Comparison of ENCODE assay signal across 12 cellular contexts in genomic region chr10:72712136-72712535, GRCh38. TPM values are rescaled to one million over a fixed set of nuclear protein-coding genes. Genes with fewer than 3 reads are reported as not detected.
A peak's percentile ranks its signal among the peaks of the same experiment; 100 is the strongest.
DNase-seq lines count a peak whose midpoint lies in the region; ATAC-seq, FAIRE-seq and TF ChIP-seq lines count a peak whose summit lies in the region.
"Had no signal": no experiment of that assay in that cellular context is flagged by ENCODE, and none has a peak within 500 bp of the region (broad histone marks: within the 10 kb centered on the region; RNA-seq: fewer than 3 reads in every experiment).

No MANE protein-coding gene starts in this region.

- no peaks in the 10 kb centered on the region for H3K9me3 ChIP-seq in right lobe of liver
- H3K9me3 ChIP-seq in smooth muscle cell (replicated peaks; ENCODE audit: low read depth): no peaks in the 10 kb centered on the region
- H3K9me3 ChIP-seq: suprapubic skin had no signal

- H3K4me1 ChIP-seq in right lobe of liver: peaks cover 0 to 15% (median 2%) of the 10 kb centered on the region in 4 donors
- H3K4me1 ChIP-seq in smooth muscle cell (ENCODE audit: low read depth): peaks cover 12% of the 10 kb centered on the region

- peak overlapping the region in 2 of 3 donors; percentile 45 to 57 for H3K27ac ChIP-seq in right lobe of liver
- H3K27ac ChIP-seq in smooth muscle cell (ENCODE audit: low read depth): peak overlapping the region; percentile 71
- H3K27ac ChIP-seq: suprapubic skin had no signal

- no peaks in the 10 kb centered on the region for H4K20me1 ChIP-seq in smooth muscle cell (ENCODE audit: low read depth)

- H3K27me3 Mint-ChIP-seq in HFFc6 (ENCODE audit: insufficient read depth): no peaks in the 10 kb centered on the region
- peaks cover 2% of the 10 kb centered on the region for H3K27me3 Mint-ChIP-seq in brain
- H3K27me3 Mint-ChIP-seq: activated T-helper 17 cell treated with anti-CD3 and anti-CD28 coated beads, Interleukin-2, amount 50 U/mL, for 72 hours had no signal

- DNase-seq in HFFc6 (no peak), right lobe of liver (no peak), smooth muscle cell (lab: John Stamatoyannopoulos, UW; ENCODE audit: unreplicated experiment) (no peak), RCC 7860 (ENCODE audit: low spot score) (no peak)
- DNase-seq: CD8-positive, alpha-beta T cell; NCI-H510A treated with DMSO at 0.1 percent for 48 hours had no signal

- H3K27ac Mint-ChIP-seq in HFFc6 (peak overlapping the region; percentile 60), brain (peak overlapping the region in 4 of 5 experiments; percentile 61 to 86 (median 82))
- H3K27ac Mint-ChIP-seq: activated T-helper 17 cell treated with anti-CD3 and anti-CD28 coated beads, Interleukin-2, amount 50 U/mL, for 72 hours; CD8-positive, alpha-beta T cell had no signal

- H3K36me3 ChIP-seq in right lobe of liver (peaks cover 0 to 7% (median 0%) of the 10 kb centered on the region in 4 donors), smooth muscle cell (ENCODE audit: low read depth) (no peaks in the 10 kb centered on the region)
- H3K36me3 ChIP-seq: suprapubic skin had no signal

- H3K27me3 ChIP-seq in right lobe of liver (no peaks in the 10 kb centered on the region), smooth muscle cell (ENCODE audit: low read depth) (no peaks in the 10 kb centered on the region)
- H3K27me3 ChIP-seq: suprapubic skin had no signal

- peak overlapping the region; percentile 26 for H2AFZ ChIP-seq in smooth muscle cell (ENCODE audit: low read depth)

- no peak for FAIRE-seq in RCC 7860 (lab: Jason Lieb, UNC)

- H3K4me1 Mint-ChIP-seq in HFFc6 (ENCODE audit: low read depth): peaks cover 41% of the 10 kb centered on the region
- H3K4me1 Mint-ChIP-seq in brain: peaks cover 34% of the 10 kb centered on the region
- H3K4me1 Mint-ChIP-seq: activated T-helper 17 cell treated with anti-CD3 and anti-CD28 coated beads, Interleukin-2, amount 50 U/mL, for 72 hours had no signal

- H3F3A ChIP-seq in smooth muscle cell (ENCODE audit: low read depth): peaks cover 3% of the 10 kb centered on the region

- H3K4me3 Mint-ChIP-seq in HFFc6: peak overlapping the region; percentile 16; the same call in 1 of the 2 replicates
- peak overlapping the region in 2 of 5 experiments; percentile 69 to 71 for H3K4me3 Mint-ChIP-seq in brain
- H3K4me3 Mint-ChIP-seq: activated T-helper 17 cell treated with anti-CD3 and anti-CD28 coated beads, Interleukin-2, amount 50 U/mL, for 72 hours; CD8-positive, alpha-beta T cell had no signal

- no peak overlapping the region for H3K4me3 ChIP-seq in right lobe of liver
- no peak overlapping the region for H3K4me3 ChIP-seq in smooth muscle cell
- H3K4me3 ChIP-seq: suprapubic skin had no signal

- TF ChIP-seq POLR2A in right lobe of liver (IDR thresholded peaks at IDR 0.05): no peak

- no peaks in the 10 kb centered on the region for H3K9me3 Mint-ChIP-seq in HFFc6
- H3K9me3 Mint-ChIP-seq in brain: no peaks in the 10 kb centered on the region
- H3K9me3 Mint-ChIP-seq: activated T-helper 17 cell treated with anti-CD3 and anti-CD28 coated beads, Interleukin-2, amount 50 U/mL, for 72 hours; CD8-positive, alpha-beta T cell had no signal

- H3K9ac ChIP-seq in smooth muscle cell (ENCODE audit: low read depth): no peak overlapping the region

- 45% methylated on average over 2 of the region's 2 CpGs for WGBS in right lobe of liver (ENCODE audit: insufficient coverage, low coverage, low lambda C conversion rate, missing lambda C conversion rate)
- 5% methylated on average over 2 of the region's 2 CpGs for WGBS in smooth muscle cell (ENCODE audit: low lambda C conversion rate)

- no peak for TF ChIP-seq CTCF in HFFc6 (IDR thresholded peaks at IDR 0.05)
- no peak for TF ChIP-seq CTCF in brain (conservative IDR thresholded peaks at IDR 0.05)
- TF ChIP-seq CTCF in right lobe of liver (IDR thresholded peaks at IDR 0.05): no peak
- TF ChIP-seq CTCF in smooth muscle cell (IDR thresholded peaks at IDR 0.05; ENCODE audit: borderline replicate concordance, insufficient read depth, poor library complexity, severe bottlenecking): no peak

- intact Hi-C loops in right lobe of liver (cut with DNase I): no loop called here

- H3K4me2 ChIP-seq in smooth muscle cell: peak overlapping the region; percentile 75

- ATAC-seq in right lobe of liver (peak in 2 of 4 donors; percentile 14 to 38), HG03342 (IDR thresholded peaks at IDR 0.05; ENCODE audit: unreplicated experiment) (no peak), HG03045 (IDR thresholded peaks at IDR 0.05; ENCODE audit: unreplicated experiment) (no peak), GM21717 (IDR thresholded peaks at IDR 0.05; ENCODE audit: unreplicated experiment) (no peak)
- ATAC-seq: activated T-helper 17 cell treated with anti-CD3 and anti-CD28 coated beads, Interleukin-2, amount 50 U/mL, for 72 hours; CD8-positive, alpha-beta T cell had no signal

- peaks cover 28% of the 10 kb centered on the region for H3K79me2 ChIP-seq in smooth muscle cell (ENCODE audit: low read depth)

- H3K36me3 Mint-ChIP-seq in HFFc6 (ENCODE audit: low read depth) (peaks cover 15% of the 10 kb centered on the region; the same call in 1 of the 2 replicates), brain (peaks cover 9% of the 10 kb centered on the region)

RNA-seq across cellular contexts. Expression of gene MCU, which starts 20.2 kb away (rescaled TPM):
- 10 to 100 TPM; 28.3 to 36.2 (median 32.3) TPM for total RNA-seq in HFFc6 (2021; fragmentation: NEBNext Ultra II Directional; extraction: Animal tissue kit (Norgen Biotek cat#: 25700))
- 13.6 TPM for polyA plus RNA-seq in brain (ENCODE audit: insufficient read depth, low read depth, low replicate concordance)
- total RNA-seq in right lobe of liver: 10 to 100 TPM in 4 of 6 experiments, 1 to 10 TPM in 2; 6.2 to 14.6 (median 10.4) TPM
- 22.4 and 30.4 TPM in 2 replicates for total RNA-seq in smooth muscle cell
- polyA plus RNA-seq in smooth muscle cell: 15.4 and 17.1 TPM in 2 replicates
